In the genomic region with DNA sequence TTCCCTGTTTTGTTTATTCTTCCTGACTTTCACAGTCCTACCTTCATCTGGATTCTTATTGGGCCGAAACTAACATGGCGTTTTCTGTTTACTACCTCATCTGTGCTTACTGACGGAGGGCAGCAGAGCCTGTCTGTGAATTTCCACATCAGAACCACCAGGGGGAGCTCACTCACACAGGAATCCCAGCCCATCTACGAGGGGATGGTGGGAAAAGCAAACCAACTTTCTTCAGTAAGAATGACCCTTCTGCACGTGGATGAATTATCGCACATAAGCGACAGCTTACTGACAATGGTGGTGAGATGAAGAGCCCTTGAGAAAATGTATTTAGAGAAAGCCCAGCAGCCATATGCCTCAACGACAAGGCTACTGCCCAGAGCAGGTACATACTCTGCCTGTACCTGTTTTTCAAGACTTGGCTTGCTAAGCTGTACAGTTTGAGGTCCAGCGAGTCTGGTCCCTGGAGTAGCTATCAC, we compare ENCODE assay signal across 8 cellular contexts. TPM values are rescaled to one million over a fixed set of nuclear protein-coding genes. Genes with fewer than 3 reads are reported as not detected.
DNase-seq lines count a peak whose midpoint lies in the region; ATAC-seq and TF ChIP-seq lines count a peak whose summit lies in the region.

No MANE protein-coding gene starts in this region.

- H3K36me3 ChIP-seq in kidney epithelial cell (ENCODE audit: control insufficient read depth, insufficient read depth, low read length): no peaks in the 10 kb centered on the region

- H3K27me3 ChIP-seq in kidney epithelial cell (ENCODE audit: control insufficient read depth, insufficient read depth, low read length): no peaks in the 10 kb centered on the region

- H3K4me3 Mint-ChIP-seq in central memory CD8-positive, alpha-beta T cell: no peak overlapping the region

- peaks cover under 1% of the 10 kb centered on the region for H3K4me1 Mint-ChIP-seq in central memory CD8-positive, alpha-beta T cell

- DNase-seq in GM04503 (ENCODE audit: low read depth) (peak; percentile 23), NCI-H345 treated with DMSO at 0.1 percent for 48 hours (lab: John Stamatoyannopoulos, UW; ENCODE audit: unreplicated experiment) (peak; percentile 32), kidney epithelial cell (ENCODE audit: low read depth) (peak; percentile 19)
- peak; percentile 35 to 47 for DNase-seq in central memory CD8-positive, alpha-beta T cell (ENCODE audit: low spot score in 2 of 2)
- DNase-seq in stimulated activated CD4-positive, alpha-beta T cell treated with anti-CD3 and anti-CD28 coated beads, Interleukin-2, amount 100 ng/mL, for 48 hours: peak; percentile 35 to 44

- H3K4me3 ChIP-seq in kidney epithelial cell (ENCODE audit: low read depth, low read length): no peak overlapping the region

- no peaks in the 10 kb centered on the region for H3K27me3 Mint-ChIP-seq in central memory CD8-positive, alpha-beta T cell

- H3K27ac Mint-ChIP-seq in central memory CD8-positive, alpha-beta T cell (ENCODE audit: low read depth): no peak overlapping the region

- peak; percentile 89 for TF ChIP-seq CTCF in kidney epithelial cell (IDR thresholded peaks at IDR 0.05; ENCODE audit: insufficient read depth, low read length, poor library complexity, severe bottlenecking)

- H3K36me3 Mint-ChIP-seq in central memory CD8-positive, alpha-beta T cell (ENCODE audit: insufficient read depth): peaks cover 41% of the 10 kb centered on the region

- ATAC-seq in HG03108 (IDR thresholded peaks at IDR 0.05; ENCODE audit: unreplicated experiment) (peak; percentile 61), GM21367 (IDR thresholded peaks at IDR 0.05; ENCODE audit: unreplicated experiment) (no peak)
- ATAC-seq in activated CD4-positive, CD25-positive, alpha-beta regulatory T cell treated with anti-CD3 and anti-CD28 coated beads, Interleukin-2, amount 50 U/mL, for 24 hours: peak; percentile 67 to 82
- peak; percentile 86 for ATAC-seq in central memory CD8-positive, alpha-beta T cell (replicated peaks; ENCODE audit: extremely low read depth, poor library complexity, severe bottlenecking)

- H3K9me3 Mint-ChIP-seq in central memory CD8-positive, alpha-beta T cell: no peaks in the 10 kb centered on the region

RNA-seq across cellular contexts. Expression of a gene that starts 42.5 kb away (rescaled TPM):
- 10.9 and 11.2 TPM in 2 replicates for total RNA-seq in kidney epithelial cell

RNA-seq across cellular contexts. Expression of a gene that starts 47.3 kb away (rescaled TPM):
- 37.4 and 52.0 TPM in 2 replicates for total RNA-seq in kidney epithelial cell

RNA-seq across cellular contexts. Expression of a gene that starts 57.9 kb away (rescaled TPM):
- total RNA-seq in kidney epithelial cell: not detected in 2 replicates
